In the genomic region with DNA sequence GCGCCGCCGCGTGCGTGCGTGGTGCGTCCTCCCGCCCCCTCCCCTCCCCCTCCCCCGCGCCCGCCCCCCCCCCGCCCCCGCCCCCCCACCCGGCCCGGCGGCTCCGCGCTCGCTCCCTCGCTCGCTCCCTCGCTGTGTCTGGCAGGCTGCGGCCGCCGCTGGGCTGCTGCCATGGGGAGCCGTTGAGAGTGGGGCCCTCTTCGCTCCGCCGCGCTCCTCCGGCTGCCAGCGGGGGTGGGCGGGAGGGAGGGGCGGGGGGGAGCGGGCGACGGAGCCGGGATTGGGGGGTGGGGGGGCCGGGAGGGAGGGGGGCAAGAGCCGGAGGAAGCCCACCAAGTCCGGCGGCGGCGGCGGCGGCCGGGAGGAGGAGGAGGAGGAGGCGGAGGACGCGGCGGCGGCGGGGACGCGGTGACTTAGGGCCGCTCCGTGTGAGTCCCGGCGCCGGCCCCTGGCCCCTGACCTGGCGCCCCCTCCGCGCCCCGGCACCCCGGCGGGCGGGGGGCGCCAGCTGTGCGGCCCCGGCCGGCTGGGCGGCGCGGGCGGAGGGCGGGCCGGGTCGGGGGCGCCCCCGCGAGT, we compare ENCODE assay signal across 1 cellular context.
TF ChIP-seq lines count a peak whose summit lies in the region.

No MANE protein-coding gene starts in this region.

TF ChIP-seq in HepG2, 621 proteins besides CTCF, POLR2A, EP300 and RAD21:
- TF ChIP-seq, protein P1, sequence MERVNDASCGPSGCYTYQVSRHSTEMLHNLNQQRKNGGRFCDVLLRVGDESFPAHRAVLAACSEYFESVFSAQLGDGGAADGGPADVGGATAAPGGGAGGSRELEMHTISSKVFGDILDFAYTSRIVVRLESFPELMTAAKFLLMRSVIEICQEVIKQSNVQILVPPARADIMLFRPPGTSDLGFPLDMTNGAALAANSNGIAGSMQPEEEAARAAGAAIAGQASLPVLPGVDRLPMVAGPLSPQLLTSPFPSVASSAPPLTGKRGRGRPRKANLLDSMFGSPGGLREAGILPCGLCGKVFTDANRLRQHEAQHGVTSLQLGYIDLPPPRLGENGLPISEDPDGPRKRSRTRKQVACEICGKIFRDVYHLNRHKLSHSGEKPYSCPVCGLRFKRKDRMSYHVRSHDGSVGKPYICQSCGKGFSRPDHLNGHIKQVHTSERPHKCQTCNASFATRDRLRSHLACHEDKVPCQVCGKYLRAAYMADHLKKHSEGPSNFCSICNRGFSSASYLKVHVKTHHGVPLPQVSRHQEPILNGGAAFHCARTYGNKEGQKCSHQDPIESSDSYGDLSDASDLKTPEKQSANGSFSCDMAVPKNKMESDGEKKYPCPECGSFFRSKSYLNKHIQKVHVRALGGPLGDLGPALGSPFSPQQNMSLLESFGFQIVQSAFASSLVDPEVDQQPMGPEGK (CRISPR knock-in tag; IDR thresholded peaks at IDR 0.05) = peak; percentile 62; the same call in 1 of the 2 replicates
- TF ChIP-seq RBFOX2 (IDR thresholded peaks at IDR 0.05; ENCODE audit: low read depth, low read length) (peak; percentile 10; the same call in 1 of the 2 replicates), ERF (CRISPR knock-in tag; IDR thresholded peaks at IDR 0.05) (no peak)
- TF ChIP-seq, protein P2, sequence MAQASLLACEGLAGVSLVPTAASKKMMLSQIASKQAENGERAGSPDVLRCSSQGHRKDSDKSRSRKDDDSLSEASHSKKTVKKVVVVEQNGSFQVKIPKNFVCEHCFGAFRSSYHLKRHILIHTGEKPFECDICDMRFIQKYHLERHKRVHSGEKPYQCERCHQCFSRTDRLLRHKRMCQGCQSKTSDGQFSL (CRISPR knock-in tag; IDR thresholded peaks at IDR 0.05) = peak; percentile 86; the same call in 1 of the 2 replicates
